In the genomic region with DNA sequence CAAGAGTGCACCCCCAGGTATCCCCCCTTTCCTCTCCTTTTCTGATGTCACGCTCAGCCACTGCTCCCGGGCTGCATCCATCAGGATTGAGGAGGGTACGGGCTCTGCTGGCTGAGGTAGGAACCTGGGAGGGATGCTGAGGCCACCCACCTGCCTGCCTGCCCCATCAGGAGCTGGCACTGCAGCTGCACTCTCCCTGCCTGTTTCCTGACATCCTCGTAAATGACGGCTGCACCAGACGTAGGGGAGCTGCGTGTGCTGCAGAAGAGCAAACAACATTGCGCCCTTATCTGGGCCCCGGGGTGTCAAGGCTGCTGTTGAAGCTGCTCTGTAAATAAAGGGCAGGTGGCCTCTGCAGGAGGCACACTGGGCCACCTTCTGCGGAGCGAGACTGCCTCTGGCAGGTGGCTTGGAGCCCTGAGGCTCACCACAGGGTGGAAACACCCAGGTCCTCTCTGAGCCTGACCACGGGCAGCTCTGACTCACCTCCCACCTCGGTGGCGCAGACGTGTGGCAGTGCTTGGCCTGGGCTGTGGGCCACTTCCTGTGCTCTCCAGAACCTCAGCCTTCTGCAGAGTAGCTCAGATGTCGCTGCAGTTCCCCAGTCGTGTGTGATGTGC, we compare ENCODE assay signal across 1 cellular context.
TF ChIP-seq lines count a peak whose summit lies in the region.

No MANE protein-coding gene starts in this region.

TF ChIP-seq in HepG2, 621 proteins besides CTCF, POLR2A, EP300 and RAD21:
- TF ChIP-seq FOXA1 (IDR thresholded peaks at IDR 0.05), result no peak
- TF ChIP-seq FOXA1 (CRISPR knock-in tag; IDR thresholded peaks at IDR 0.05), result peak; percentile 33; the same call in 1 of the 2 replicates
- no peak for TF ChIP-seq PLRG1 (conservative IDR thresholded peaks at IDR 0.05)
